Comparison of ENCODE assay signal across 25 cellular contexts in the genomic region with DNA sequence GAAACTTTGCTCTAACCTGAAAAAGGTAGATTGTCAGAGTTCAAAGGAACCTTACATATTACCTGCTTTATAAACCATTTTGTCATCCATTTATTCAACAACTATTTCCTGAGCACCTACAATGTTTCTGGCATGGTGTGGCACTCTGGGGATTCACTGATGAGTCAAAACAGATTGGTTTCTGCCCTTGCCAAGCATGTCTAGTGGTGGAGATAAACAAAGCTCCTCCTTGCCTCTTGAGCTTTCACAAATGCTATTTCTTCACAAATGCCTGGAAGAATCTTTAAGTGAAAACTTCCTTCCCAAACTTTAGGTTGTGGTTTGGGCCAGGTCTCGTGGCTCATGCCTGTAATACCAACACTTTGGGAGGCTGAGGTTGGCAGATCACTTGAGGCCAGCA.
"Had no signal": no experiment of that assay in that cellular context is flagged by ENCODE, and none has a peak within 500 bp of the region (broad histone marks: within the 10 kb centered on the region; RNA-seq: fewer than 3 reads in every experiment).

No MANE protein-coding gene starts in this region.

- H3K4me1 Mint-ChIP-seq: activated B cell treated with CpG ODN at 0.5 μM for 24 hours; activated CD4-positive, alpha-beta T cell treated with anti-CD3 and anti-CD28 coated beads for 36 hours; central memory CD8-positive, alpha-beta T cell; naive thymus-derived CD8-positive, alpha-beta T cell; neural progenitor cell had no signal

- H3K9ac ChIP-seq: neural progenitor cell had no signal

- H3K4me1 ChIP-seq: adrenal gland, ascending aorta, esophagus muscularis mucosa, foreskin keratinocyte, neural progenitor cell, spleen, upper lobe of right lung had no signal

- DNase-seq: activated B cell treated with CpG ODN at 0.5 μM for 24 hours; activated CD4-positive, alpha-beta T cell treated with anti-CD3 and anti-CD28 coated beads for 36 hours; activated CD4-positive, alpha-beta T cell treated with anti-CD3 and anti-CD28 coated beads, Interleukin-2, amount 50 U/mL, for 4 hours; activated CD8-positive, alpha-beta memory T cell treated with anti-CD3 and anti-CD28 coated beads, Interleukin-2, amount 50 U/mL, for 48 hours; activated naive CD4-positive, alpha-beta T cell; activated T-cell treated with anti-CD3 and anti-CD28 coated beads, Interleukin-2, amount 50 U/mL, for 4 hours; adrenal gland; brain microvascular endothelial cell; effector memory CD4-positive, alpha-beta T cell; naive thymus-derived CD8-positive, alpha-beta T cell; spleen; stimulated activated CD4-positive, alpha-beta T cell treated with anti-CD3 and anti-CD28 coated beads, Interleukin-4, amount 100 ng/mL, for 1 hour; stimulated activated naive CD4-positive, alpha-beta T cell treated with Interleukin-2 at 50 U/mL for 16 hours; T-helper 9 cell; upper lobe of right lung had no signal

- H3K4me3 ChIP-seq: adrenal gland, ascending aorta, esophagus muscularis mucosa, lung, neural progenitor cell, spleen, upper lobe of right lung had no signal

- H3K27ac Mint-ChIP-seq: activated B cell treated with CpG ODN at 0.5 μM for 24 hours; activated CD4-positive, alpha-beta T cell treated with anti-CD3 and anti-CD28 coated beads for 36 hours; activated naive CD8-positive, alpha-beta T cell; activated T-helper 2 cell treated with anti-CD3 and anti-CD28 coated beads, Interferon-gamma antibody, Interleukin-2, Interleukin-4, amounts not matched to agents 10 μg/mL and 5 μg/mL and 100 μg/mL, durations not matched to agents 14 hours and 24 hours and 36 hours; naive thymus-derived CD8-positive, alpha-beta T cell; neural progenitor cell; progenitor cell of endocrine pancreas had no signal

- H3K4me2 ChIP-seq: neural progenitor cell had no signal

- H3K27me3 ChIP-seq: adrenal gland, ascending aorta, brain microvascular endothelial cell, esophagus muscularis mucosa, foreskin keratinocyte, neural progenitor cell, upper lobe of right lung had no signal

- H2AFZ ChIP-seq: neural progenitor cell had no signal

- ATAC-seq: activated CD4-positive, alpha-beta T cell treated with anti-CD3 and anti-CD28 coated beads for 36 hours; activated T-cell treated with anti-CD3 and anti-CD28 coated beads, Interleukin-2, amount 50 U/mL, for 4 hours; foreskin keratinocyte; left lobe of liver; naive thymus-derived CD8-positive, alpha-beta T cell; upper lobe of right lung had no signal

- H3K9me3 Mint-ChIP-seq: activated T-helper 2 cell treated with anti-CD3 and anti-CD28 coated beads, Interferon-gamma antibody, Interleukin-2, Interleukin-4, amounts not matched to agents 10 μg/mL and 5 μg/mL and 100 μg/mL, durations not matched to agents 14 hours and 24 hours and 36 hours had no signal

- H3K9me3 ChIP-seq: adrenal gland, ascending aorta, esophagus muscularis mucosa, upper lobe of right lung had no signal

- H3K27ac ChIP-seq: adrenal gland, ascending aorta, brain microvascular endothelial cell, esophagus muscularis mucosa, foreskin keratinocyte, neural progenitor cell, spleen, upper lobe of right lung had no signal

- H3K36me3 Mint-ChIP-seq: activated naive CD8-positive, alpha-beta T cell; neural progenitor cell had no signal

- H3K4me3 Mint-ChIP-seq: activated B cell treated with CpG ODN at 0.5 μM for 24 hours; activated CD4-positive, alpha-beta T cell treated with anti-CD3 and anti-CD28 coated beads for 36 hours; activated naive CD8-positive, alpha-beta T cell; activated T-cell treated with anti-CD3 and anti-CD28 coated beads, Interleukin-2, amount 50 U/mL, for 4 hours; central memory CD8-positive, alpha-beta T cell; naive thymus-derived CD8-positive, alpha-beta T cell; neural progenitor cell had no signal

- H3K36me3 ChIP-seq: adrenal gland, ascending aorta, brain microvascular endothelial cell, esophagus muscularis mucosa, neural progenitor cell, spleen, upper lobe of right lung had no signal
